18 cellular contexts compared by ENCODE assay signal in the genomic region with DNA sequence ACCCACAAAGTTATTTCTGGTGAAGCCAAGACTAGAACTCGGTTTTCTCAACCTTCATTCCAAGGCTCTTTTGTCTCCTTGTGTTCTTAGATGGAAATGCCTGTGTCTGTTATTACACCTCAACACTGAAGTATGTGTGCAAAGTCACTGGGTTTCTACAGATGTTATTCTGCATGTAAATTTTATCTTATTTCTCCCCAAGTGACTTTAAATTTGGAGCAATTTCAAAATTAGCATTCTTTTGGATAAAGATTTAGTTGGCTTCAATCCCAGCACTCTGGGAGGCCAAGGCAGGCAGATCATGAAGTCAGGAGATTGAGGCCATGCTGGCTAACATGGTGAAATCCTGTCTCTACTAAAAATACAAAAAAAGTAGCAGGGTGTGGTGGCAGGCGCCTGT.
A peak's percentile ranks its signal among the peaks of the same experiment; 100 is the strongest.
DNase-seq lines count a peak whose midpoint lies in the region; ATAC-seq and TF ChIP-seq lines count a peak whose summit lies in the region.
"Had no signal": no experiment of that assay in that cellular context is flagged by ENCODE, and none has a peak within 500 bp of the region (broad histone marks: within the 10 kb centered on the region; RNA-seq: fewer than 3 reads in every experiment).

No MANE protein-coding gene starts in this region.

- no peak overlapping the region for H2BK12ac ChIP-seq in H9 (ENCODE audit: insufficient read length, low read depth, low read length)

- H4K91ac ChIP-seq in H9 (ENCODE audit: insufficient read length, low read depth, low read length), result no peak overlapping the region

- H3K79me2 ChIP-seq in H9 (ENCODE audit: insufficient read depth, low read length), result no peaks in the 10 kb centered on the region

- peaks cover 4 to 5% of the 10 kb centered on the region in 2 experiments; a peak in 2 of 5 replicates for H3K9me3 Mint-ChIP-seq in H9
- H3K9me3 Mint-ChIP-seq: dendritic cell treated with granulocyte-macrophage colony-stimulating factor and Interleukin-4, amounts not matched to agents 40 ng/mL and 50 ng/mL, for 4 days had no signal

- H3K4ac ChIP-seq in H9 (ENCODE audit: low read depth, low read length), result no peak overlapping the region

- H3K9ac ChIP-seq in H9 (ENCODE audit: extremely low read depth, insufficient read length, low read length), result no peak overlapping the region
- H3K9ac ChIP-seq in skeletal muscle satellite cell (ENCODE audit: low read depth, low read length), result no peak overlapping the region

- H2AK5ac ChIP-seq in H9 (ENCODE audit: insufficient read length, low read length), result no peak overlapping the region

- no peaks in the 10 kb centered on the region for H3K27me3 Mint-ChIP-seq in H9 (ENCODE audit: low read depth)
- H3K27me3 Mint-ChIP-seq: activated CD4-positive, alpha-beta T cell treated with anti-CD3 and anti-CD28 coated beads, Interleukin-2, amount 10 ng/mL, durations not matched to agents 7 days and 5 days; dendritic cell treated with granulocyte-macrophage colony-stimulating factor and Interleukin-4, amounts not matched to agents 40 ng/mL and 50 ng/mL, for 4 days; T-cell had no signal

- no peaks in the 10 kb centered on the region for H3K23me2 ChIP-seq in H9 (ENCODE audit: insufficient read length, low read depth, low read length, poor library complexity, severe bottlenecking)

- no peak overlapping the region for H2BK15ac ChIP-seq in H9 (ENCODE audit: low read depth, low read length)

- peaks cover 7 to 22% (median 21%) of the 10 kb centered on the region in 3 experiments for H3K36me3 Mint-ChIP-seq in H9 (ENCODE audit: insufficient read depth in 1 of 3, low read depth in 3 of 3)

- H3K36me3 ChIP-seq in ascending aorta (no peaks in the 10 kb centered on the region), skeletal muscle satellite cell (ENCODE audit: insufficient read depth, low read length) (no peaks in the 10 kb centered on the region)
- H3K36me3 ChIP-seq: HAP-1, thyroid gland had no signal

- no peak overlapping the region for H3K23ac ChIP-seq in H9 (ENCODE audit: insufficient read length, low read depth, low read length)

- H3K4me2 ChIP-seq in H9 (ENCODE audit: insufficient read depth, insufficient read length, low read length) (no peak overlapping the region), skeletal muscle satellite cell (ENCODE audit: low read length) (peak overlapping the region; percentile 3)

- no peaks in the 10 kb centered on the region for H3K4me1 ChIP-seq in H9 (ENCODE audit: insufficient read depth, low read length)
- H3K4me1 ChIP-seq in ascending aorta, result peaks cover 4 to 8% of the 10 kb centered on the region in 2 donors
- H3K4me1 ChIP-seq in skeletal muscle satellite cell (ENCODE audit: control insufficient read depth, insufficient read depth, low read length), result peaks cover 34% of the 10 kb centered on the region
- H3K4me1 ChIP-seq: HAP-1 had no signal

- no peak overlapping the region for H2BK120ac ChIP-seq in H9 (ENCODE audit: low read depth, low read length, poor library complexity, severe bottlenecking)

- WGBS in H9 (ENCODE audit: extremely low coverage, insufficient read length, low lambda C conversion rate), result no CpG with 5 or more reads among the region's 2 CpGs

- DNase-seq in H9 (no peak), ascending aorta (ENCODE audit: low spot score in 2 of 2) (no peak), left ventricle myocardium superior (no peak), NCI-H2227 treated with DMSO at 0.1 percent for 48 hours (lab: John Stamatoyannopoulos, UW) (no peak), head of caudate nucleus (no peak), COR-L47 (lab: John Stamatoyannopoulos, UW) (no peak), germinal center (ENCODE audit: low spot score) (no peak)
- DNase-seq: activated CD4-positive, alpha-beta T cell treated with anti-CD3 and anti-CD28 coated beads, Interleukin-2, amount 10 ng/mL, durations not matched to agents 7 days and 5 days; activated gamma-delta T cell treated with Interleukin-2 at 50 U/mL for 16 hours; glutamatergic neuron; mammary epithelial cell; NCI-H1930; T-cell had no signal

- no peak overlapping the region for H4K8ac ChIP-seq in H9 (replicated peaks; ENCODE audit: insufficient read length, low read depth, low read length)

- no peak overlapping the region for H3K18ac ChIP-seq in H9 (ENCODE audit: insufficient read length, low read depth, low read length)

- no peak overlapping the region for H3K4me3 Mint-ChIP-seq in H9
- H3K4me3 Mint-ChIP-seq: activated CD4-positive, alpha-beta T cell treated with anti-CD3 and anti-CD28 coated beads, Interleukin-2, amount 10 ng/mL, durations not matched to agents 7 days and 5 days; dendritic cell treated with granulocyte-macrophage colony-stimulating factor and Interleukin-4, amounts not matched to agents 40 ng/mL and 50 ng/mL, for 4 days; T-cell had no signal

- intact Hi-C loops in ascending aorta (cut with DNase I) (loop anchor here (5.0 kb wide), 2 partner anchors 285 to 320 kb away; no protein-coding TSS in a partner anchor), left ventricle myocardium superior (cut with micrococcal nuclease) (no loop called here), head of caudate nucleus (cut with DNase I) (loop anchor here (10.0 kb wide), 1 partner anchor 298 kb away; no protein-coding TSS in a partner anchor)

- H3K27ac ChIP-seq in H9 (ENCODE audit: insufficient read length, low read depth, low read length) (no peak overlapping the region), ascending aorta (peak overlapping the region; percentile 41 to 43)

- H4K20me1 ChIP-seq in H9 (ENCODE audit: control insufficient read depth, insufficient read depth, insufficient read length), result no peaks in the 10 kb centered on the region

- H3K27ac Mint-ChIP-seq in H9, result peak overlapping the region in 1 of 3 experiments; percentile 34; a peak in 1 of 7 replicates
- H3K27ac Mint-ChIP-seq: dendritic cell treated with granulocyte-macrophage colony-stimulating factor and Interleukin-4, amounts not matched to agents 40 ng/mL and 50 ng/mL, for 4 days had no signal

- H2AFZ ChIP-seq in H9 (ENCODE audit: low read length), result no peak overlapping the region

- peak; percentile 57 for ATAC-seq in left ventricle myocardium superior
- ATAC-seq: K562, T-cell had no signal

- H4K5ac ChIP-seq in H9 (ENCODE audit: insufficient read length, low read depth, low read length), result no peak overlapping the region

- no peak overlapping the region for H2BK20ac ChIP-seq in H9 (ENCODE audit: low read depth, low read length, poor library complexity, severe bottlenecking)

- H3K9me3 ChIP-seq in H9 (ENCODE audit: control insufficient read depth, low read depth, low read length), result no peaks in the 10 kb centered on the region
- no peaks in the 10 kb centered on the region for H3K9me3 ChIP-seq in ascending aorta
- H3K9me3 ChIP-seq in skeletal muscle satellite cell (replicated peaks; ENCODE audit: low read length), result peaks cover 8% of the 10 kb centered on the region
- H3K9me3 ChIP-seq: HAP-1, thyroid gland had no signal

- H3K27me3 ChIP-seq in H9 (ENCODE audit: insufficient read depth, low read length), result no peaks in the 10 kb centered on the region
- H3K27me3 ChIP-seq in ascending aorta, result no peaks in the 10 kb centered on the region
- no peaks in the 10 kb centered on the region for H3K27me3 ChIP-seq in skeletal muscle satellite cell (ENCODE audit: control insufficient read depth, insufficient read depth, low read length)
- H3K27me3 ChIP-seq: thyroid gland had no signal

- no peak overlapping the region for H3K14ac ChIP-seq in H9 (ENCODE audit: insufficient read depth, low read length)

- no peak overlapping the region for H3K56ac ChIP-seq in H9 (ENCODE audit: insufficient read length, low read depth, low read length)

- peak overlapping the region; percentile 19 for H3T11ph ChIP-seq in H9 (ENCODE audit: low read length)

- no peaks in the 10 kb centered on the region for H3K79me1 ChIP-seq in H9 (ENCODE audit: insufficient read depth, low read depth, low read length, poor library complexity, severe bottlenecking)

- TF ChIP-seq CTCF in H9 (conservative IDR thresholded peaks at IDR 0.05) (no peak), ascending aorta (IDR thresholded peaks at IDR 0.05) (no peak)

- peaks cover 9 to 12% of the 10 kb centered on the region in 2 experiments for H3K4me1 Mint-ChIP-seq in H9

- H3K4me3 ChIP-seq in ascending aorta, result no peak overlapping the region
- no peak overlapping the region for H3K4me3 ChIP-seq in skeletal muscle satellite cell (ENCODE audit: low read length)
- H3K4me3 ChIP-seq: HAP-1, K562, thyroid gland had no signal

- H2BK5ac ChIP-seq in H9 (ENCODE audit: insufficient read length, low read length), result no peak overlapping the region
